In the genomic region with DNA sequence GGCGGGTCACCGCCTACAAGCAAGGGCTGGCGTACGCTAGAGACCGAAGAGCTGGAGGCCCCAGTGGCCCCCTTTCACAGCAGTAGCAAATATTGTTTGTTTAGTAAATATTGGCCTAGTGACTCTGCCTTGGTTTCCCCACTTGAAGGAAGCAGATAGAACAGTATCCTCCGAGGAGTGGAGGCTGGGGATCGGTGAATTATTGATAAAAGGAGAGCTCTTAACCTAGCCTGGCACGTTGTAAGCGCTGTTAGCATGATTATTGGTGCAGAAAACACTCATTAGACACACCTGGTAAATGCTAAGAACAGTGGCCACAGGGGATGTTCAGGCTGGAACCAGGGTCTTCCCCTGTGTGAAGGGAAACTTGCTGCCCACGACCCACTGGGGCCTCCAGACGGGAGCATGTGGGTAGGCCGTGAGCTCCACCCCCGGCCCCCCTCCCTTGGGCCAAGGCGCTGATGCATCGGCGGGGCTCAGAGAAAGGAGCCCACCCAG, we compare ENCODE assay signal across 1 cellular context.
TF ChIP-seq lines count a peak whose summit lies in the region.

No MANE protein-coding gene starts in this region.

TF ChIP-seq in K562, 482 proteins besides CTCF, POLR2A, EP300 and RAD21 (continues in another document):
- no peak for TF ChIP-seq E2F8 (IDR thresholded peaks at IDR 0.05; ENCODE audit: low read depth, partially characterized antibody)
- no peak for TF ChIP-seq NELFE (IDR thresholded peaks at IDR 0.05; ENCODE audit: insufficient read depth, insufficient read length)
- TF ChIP-seq HEY1 (CRISPR knock-in tag; IDR thresholded peaks at IDR 0.05; ENCODE audit: borderline replicate concordance) = no peak
- TF ChIP-seq, protein P1, sequence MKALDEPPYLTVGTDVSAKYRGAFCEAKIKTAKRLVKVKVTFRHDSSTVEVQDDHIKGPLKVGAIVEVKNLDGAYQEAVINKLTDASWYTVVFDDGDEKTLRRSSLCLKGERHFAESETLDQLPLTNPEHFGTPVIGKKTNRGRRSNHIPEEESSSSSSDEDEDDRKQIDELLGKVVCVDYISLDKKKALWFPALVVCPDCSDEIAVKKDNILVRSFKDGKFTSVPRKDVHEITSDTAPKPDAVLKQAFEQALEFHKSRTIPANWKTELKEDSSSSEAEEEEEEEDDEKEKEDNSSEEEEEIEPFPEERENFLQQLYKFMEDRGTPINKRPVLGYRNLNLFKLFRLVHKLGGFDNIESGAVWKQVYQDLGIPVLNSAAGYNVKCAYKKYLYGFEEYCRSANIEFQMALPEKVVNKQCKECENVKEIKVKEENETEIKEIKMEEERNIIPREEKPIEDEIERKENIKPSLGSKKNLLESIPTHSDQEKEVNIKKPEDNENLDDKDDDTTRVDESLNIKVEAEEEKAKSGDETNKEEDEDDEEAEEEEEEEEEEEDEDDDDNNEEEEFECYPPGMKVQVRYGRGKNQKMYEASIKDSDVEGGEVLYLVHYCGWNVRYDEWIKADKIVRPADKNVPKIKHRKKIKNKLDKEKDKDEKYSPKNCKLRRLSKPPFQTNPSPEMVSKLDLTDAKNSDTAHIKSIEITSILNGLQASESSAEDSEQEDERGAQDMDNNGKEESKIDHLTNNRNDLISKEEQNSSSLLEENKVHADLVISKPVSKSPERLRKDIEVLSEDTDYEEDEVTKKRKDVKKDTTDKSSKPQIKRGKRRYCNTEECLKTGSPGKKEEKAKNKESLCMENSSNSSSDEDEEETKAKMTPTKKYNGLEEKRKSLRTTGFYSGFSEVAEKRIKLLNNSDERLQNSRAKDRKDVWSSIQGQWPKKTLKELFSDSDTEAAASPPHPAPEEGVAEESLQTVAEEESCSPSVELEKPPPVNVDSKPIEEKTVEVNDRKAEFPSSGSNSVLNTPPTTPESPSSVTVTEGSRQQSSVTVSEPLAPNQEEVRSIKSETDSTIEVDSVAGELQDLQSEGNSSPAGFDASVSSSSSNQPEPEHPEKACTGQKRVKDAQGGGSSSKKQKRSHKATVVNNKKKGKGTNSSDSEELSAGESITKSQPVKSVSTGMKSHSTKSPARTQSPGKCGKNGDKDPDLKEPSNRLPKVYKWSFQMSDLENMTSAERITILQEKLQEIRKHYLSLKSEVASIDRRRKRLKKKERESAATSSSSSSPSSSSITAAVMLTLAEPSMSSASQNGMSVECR (CRISPR knock-in tag; IDR thresholded peaks at IDR 0.05) = no peak
- TF ChIP-seq ARID2 (IDR thresholded peaks at IDR 0.05) = no peak
- TF ChIP-seq, protein P2, sequence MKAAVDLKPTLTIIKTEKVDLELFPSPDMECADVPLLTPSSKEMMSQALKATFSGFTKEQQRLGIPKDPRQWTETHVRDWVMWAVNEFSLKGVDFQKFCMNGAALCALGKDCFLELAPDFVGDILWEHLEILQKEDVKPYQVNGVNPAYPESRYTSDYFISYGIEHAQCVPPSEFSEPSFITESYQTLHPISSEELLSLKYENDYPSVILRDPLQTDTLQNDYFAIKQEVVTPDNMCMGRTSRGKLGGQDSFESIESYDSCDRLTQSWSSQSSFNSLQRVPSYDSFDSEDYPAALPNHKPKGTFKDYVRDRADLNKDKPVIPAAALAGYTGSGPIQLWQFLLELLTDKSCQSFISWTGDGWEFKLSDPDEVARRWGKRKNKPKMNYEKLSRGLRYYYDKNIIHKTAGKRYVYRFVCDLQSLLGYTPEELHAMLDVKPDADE (conservative IDR thresholded peaks at IDR 0.05; ENCODE audit: control insufficient read depth, low read depth, low read length) = no peak
- no peak for TF ChIP-seq PHF21A (IDR thresholded peaks at IDR 0.05; ENCODE audit: borderline replicate concordance, low read depth)
- TF ChIP-seq ELF1 (tag; IDR thresholded peaks at IDR 0.05) = no peak
- TF ChIP-seq C11orf30 (IDR thresholded peaks at IDR 0.05; ENCODE audit: low read depth) = no peak
- TF ChIP-seq CBX8 (IDR thresholded peaks at IDR 0.05; ENCODE audit: borderline replicate concordance, extremely low read depth, low read depth, low read length, poor library complexity, severe bottlenecking) = no peak
- TF ChIP-seq RBFOX2 (IDR thresholded peaks at IDR 0.05; ENCODE audit: low read depth, low read length) = no peak
- TF ChIP-seq DEAF1 (CRISPR knock-in tag; IDR thresholded peaks at IDR 0.05) = no peak
- no peak for TF ChIP-seq GABPA (tag; conservative IDR thresholded peaks at IDR 0.05; ENCODE audit: low read depth)
- no peak for TF ChIP-seq RBM34 (IDR thresholded peaks at IDR 0.05; ENCODE audit: borderline replicate concordance, insufficient read depth, low read length)
- TF ChIP-seq, protein P3, sequence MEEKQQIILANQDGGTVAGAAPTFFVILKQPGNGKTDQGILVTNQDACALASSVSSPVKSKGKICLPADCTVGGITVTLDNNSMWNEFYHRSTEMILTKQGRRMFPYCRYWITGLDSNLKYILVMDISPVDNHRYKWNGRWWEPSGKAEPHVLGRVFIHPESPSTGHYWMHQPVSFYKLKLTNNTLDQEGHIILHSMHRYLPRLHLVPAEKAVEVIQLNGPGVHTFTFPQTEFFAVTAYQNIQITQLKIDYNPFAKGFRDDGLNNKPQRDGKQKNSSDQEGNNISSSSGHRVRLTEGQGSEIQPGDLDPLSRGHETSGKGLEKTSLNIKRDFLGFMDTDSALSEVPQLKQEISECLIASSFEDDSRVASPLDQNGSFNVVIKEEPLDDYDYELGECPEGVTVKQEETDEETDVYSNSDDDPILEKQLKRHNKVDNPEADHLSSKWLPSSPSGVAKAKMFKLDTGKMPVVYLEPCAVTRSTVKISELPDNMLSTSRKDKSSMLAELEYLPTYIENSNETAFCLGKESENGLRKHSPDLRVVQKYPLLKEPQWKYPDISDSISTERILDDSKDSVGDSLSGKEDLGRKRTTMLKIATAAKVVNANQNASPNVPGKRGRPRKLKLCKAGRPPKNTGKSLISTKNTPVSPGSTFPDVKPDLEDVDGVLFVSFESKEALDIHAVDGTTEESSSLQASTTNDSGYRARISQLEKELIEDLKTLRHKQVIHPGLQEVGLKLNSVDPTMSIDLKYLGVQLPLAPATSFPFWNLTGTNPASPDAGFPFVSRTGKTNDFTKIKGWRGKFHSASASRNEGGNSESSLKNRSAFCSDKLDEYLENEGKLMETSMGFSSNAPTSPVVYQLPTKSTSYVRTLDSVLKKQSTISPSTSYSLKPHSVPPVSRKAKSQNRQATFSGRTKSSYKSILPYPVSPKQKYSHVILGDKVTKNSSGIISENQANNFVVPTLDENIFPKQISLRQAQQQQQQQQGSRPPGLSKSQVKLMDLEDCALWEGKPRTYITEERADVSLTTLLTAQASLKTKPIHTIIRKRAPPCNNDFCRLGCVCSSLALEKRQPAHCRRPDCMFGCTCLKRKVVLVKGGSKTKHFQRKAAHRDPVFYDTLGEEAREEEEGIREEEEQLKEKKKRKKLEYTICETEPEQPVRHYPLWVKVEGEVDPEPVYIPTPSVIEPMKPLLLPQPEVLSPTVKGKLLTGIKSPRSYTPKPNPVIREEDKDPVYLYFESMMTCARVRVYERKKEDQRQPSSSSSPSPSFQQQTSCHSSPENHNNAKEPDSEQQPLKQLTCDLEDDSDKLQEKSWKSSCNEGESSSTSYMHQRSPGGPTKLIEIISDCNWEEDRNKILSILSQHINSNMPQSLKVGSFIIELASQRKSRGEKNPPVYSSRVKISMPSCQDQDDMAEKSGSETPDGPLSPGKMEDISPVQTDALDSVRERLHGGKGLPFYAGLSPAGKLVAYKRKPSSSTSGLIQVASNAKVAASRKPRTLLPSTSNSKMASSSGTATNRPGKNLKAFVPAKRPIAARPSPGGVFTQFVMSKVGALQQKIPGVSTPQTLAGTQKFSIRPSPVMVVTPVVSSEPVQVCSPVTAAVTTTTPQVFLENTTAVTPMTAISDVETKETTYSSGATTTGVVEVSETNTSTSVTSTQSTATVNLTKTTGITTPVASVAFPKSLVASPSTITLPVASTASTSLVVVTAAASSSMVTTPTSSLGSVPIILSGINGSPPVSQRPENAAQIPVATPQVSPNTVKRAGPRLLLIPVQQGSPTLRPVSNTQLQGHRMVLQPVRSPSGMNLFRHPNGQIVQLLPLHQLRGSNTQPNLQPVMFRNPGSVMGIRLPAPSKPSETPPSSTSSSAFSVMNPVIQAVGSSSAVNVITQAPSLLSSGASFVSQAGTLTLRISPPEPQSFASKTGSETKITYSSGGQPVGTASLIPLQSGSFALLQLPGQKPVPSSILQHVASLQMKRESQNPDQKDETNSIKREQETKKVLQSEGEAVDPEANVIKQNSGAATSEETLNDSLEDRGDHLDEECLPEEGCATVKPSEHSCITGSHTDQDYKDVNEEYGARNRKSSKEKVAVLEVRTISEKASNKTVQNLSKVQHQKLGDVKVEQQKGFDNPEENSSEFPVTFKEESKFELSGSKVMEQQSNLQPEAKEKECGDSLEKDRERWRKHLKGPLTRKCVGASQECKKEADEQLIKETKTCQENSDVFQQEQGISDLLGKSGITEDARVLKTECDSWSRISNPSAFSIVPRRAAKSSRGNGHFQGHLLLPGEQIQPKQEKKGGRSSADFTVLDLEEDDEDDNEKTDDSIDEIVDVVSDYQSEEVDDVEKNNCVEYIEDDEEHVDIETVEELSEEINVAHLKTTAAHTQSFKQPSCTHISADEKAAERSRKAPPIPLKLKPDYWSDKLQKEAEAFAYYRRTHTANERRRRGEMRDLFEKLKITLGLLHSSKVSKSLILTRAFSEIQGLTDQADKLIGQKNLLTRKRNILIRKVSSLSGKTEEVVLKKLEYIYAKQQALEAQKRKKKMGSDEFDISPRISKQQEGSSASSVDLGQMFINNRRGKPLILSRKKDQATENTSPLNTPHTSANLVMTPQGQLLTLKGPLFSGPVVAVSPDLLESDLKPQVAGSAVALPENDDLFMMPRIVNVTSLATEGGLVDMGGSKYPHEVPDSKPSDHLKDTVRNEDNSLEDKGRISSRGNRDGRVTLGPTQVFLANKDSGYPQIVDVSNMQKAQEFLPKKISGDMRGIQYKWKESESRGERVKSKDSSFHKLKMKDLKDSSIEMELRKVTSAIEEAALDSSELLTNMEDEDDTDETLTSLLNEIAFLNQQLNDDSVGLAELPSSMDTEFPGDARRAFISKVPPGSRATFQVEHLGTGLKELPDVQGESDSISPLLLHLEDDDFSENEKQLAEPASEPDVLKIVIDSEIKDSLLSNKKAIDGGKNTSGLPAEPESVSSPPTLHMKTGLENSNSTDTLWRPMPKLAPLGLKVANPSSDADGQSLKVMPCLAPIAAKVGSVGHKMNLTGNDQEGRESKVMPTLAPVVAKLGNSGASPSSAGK (IDR thresholded peaks at IDR 0.05) = 0 out of 2 replicates have a peak, but pooled peaks have one; percentile 2
- no peak for TF ChIP-seq ZNF134 (CRISPR knock-in tag; conservative IDR thresholded peaks at IDR 0.05)
- no peak for TF ChIP-seq HSF4 (CRISPR knock-in tag; IDR thresholded peaks at IDR 0.05; ENCODE audit: borderline replicate concordance)
- no peak for TF ChIP-seq COPS2 (conservative IDR thresholded peaks at IDR 0.05)
- TF ChIP-seq STAT5A (IDR thresholded peaks at IDR 0.05; ENCODE audit: borderline replicate concordance, low read length) = no peak
- no peak for TF ChIP-seq ARNT (IDR thresholded peaks at IDR 0.05)
- TF ChIP-seq L3MBTL2 (IDR thresholded peaks at IDR 0.05) = no peak
- TF ChIP-seq ZFP36 (IDR thresholded peaks at IDR 0.05; ENCODE audit: low read depth, low read length, partially characterized antibody) = no peak
- peak; percentile 16 for TF ChIP-seq GTF2E2 (tag; IDR thresholded peaks at IDR 0.05)
- no peak for TF ChIP-seq BMI1 (IDR thresholded peaks at IDR 0.05; ENCODE audit: low read length)
- TF ChIP-seq ATF4 (CRISPR knock-in tag; IDR thresholded peaks at IDR 0.05) = no peak
- no peak for TF ChIP-seq CAMTA2 (CRISPR knock-in tag; conservative IDR thresholded peaks at IDR 0.05)
- TF ChIP-seq NFE2L1 (tag; IDR thresholded peaks at IDR 0.05; ENCODE audit: borderline replicate concordance, low read depth) = no peak
- no peak for TF ChIP-seq PURB (CRISPR knock-in tag; IDR thresholded peaks at IDR 0.05; ENCODE audit: low read depth)
- TF ChIP-seq, protein P4, sequence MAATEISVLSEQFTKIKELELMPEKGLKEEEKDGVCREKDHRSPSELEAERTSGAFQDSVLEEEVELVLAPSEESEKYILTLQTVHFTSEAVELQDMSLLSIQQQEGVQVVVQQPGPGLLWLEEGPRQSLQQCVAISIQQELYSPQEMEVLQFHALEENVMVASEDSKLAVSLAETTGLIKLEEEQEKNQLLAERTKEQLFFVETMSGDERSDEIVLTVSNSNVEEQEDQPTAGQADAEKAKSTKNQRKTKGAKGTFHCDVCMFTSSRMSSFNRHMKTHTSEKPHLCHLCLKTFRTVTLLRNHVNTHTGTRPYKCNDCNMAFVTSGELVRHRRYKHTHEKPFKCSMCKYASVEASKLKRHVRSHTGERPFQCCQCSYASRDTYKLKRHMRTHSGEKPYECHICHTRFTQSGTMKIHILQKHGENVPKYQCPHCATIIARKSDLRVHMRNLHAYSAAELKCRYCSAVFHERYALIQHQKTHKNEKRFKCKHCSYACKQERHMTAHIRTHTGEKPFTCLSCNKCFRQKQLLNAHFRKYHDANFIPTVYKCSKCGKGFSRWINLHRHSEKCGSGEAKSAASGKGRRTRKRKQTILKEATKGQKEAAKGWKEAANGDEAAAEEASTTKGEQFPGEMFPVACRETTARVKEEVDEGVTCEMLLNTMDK (IDR thresholded peaks at IDR 0.05; ENCODE audit: borderline replicate concordance, insufficient read depth, low read depth, low read length, poor library complexity, severe bottlenecking) = no peak
